18 cellular contexts compared by ENCODE assay signal in genomic region chr17:17020821-17021193, GRCh38. TPM values are rescaled to one million over a fixed set of nuclear protein-coding genes. Genes with fewer than 3 reads are reported as not detected.
A peak's percentile ranks its signal among the peaks of the same experiment; 100 is the strongest.
DNase-seq lines count a peak whose midpoint lies in the region; FAIRE-seq and TF ChIP-seq lines count a peak whose summit lies in the region.
"Had no signal": no experiment of that assay in that cellular context is flagged by ENCODE, and none has a peak within 500 bp of the region (broad histone marks: within the 10 kb centered on the region; RNA-seq: fewer than 3 reads in every experiment).

No MANE protein-coding gene starts in this region.

- peaks cover 8% of the 10 kb centered on the region for H3K36me3 Mint-ChIP-seq in Caco-2 (ENCODE audit: insufficient read depth, unreplicated experiment)
- no peaks in the 10 kb centered on the region for H3K36me3 Mint-ChIP-seq in astrocyte (ENCODE audit: low read depth, unreplicated experiment)
- no peaks in the 10 kb centered on the region for H3K36me3 Mint-ChIP-seq in progenitor cell of endocrine pancreas (ENCODE audit: insufficient read depth)
- H3K36me3 Mint-ChIP-seq: naive thymus-derived CD8-positive, alpha-beta T cell had no signal

- H3K27me3 Mint-ChIP-seq in Caco-2 (ENCODE audit: insufficient read depth, unreplicated experiment) (no peaks in the 10 kb centered on the region), astrocyte (ENCODE audit: low read depth, unreplicated experiment) (no peaks in the 10 kb centered on the region), progenitor cell of endocrine pancreas (no peaks in the 10 kb centered on the region)
- H3K27me3 Mint-ChIP-seq: naive thymus-derived CD8-positive, alpha-beta T cell had no signal

- CTCF ChIA-PET in Caco-2 (lab: Charles Lee), result interaction anchor here (0.6 to 1.6 kb wide), 4 partner anchors 9 to 21 kb away, joined by 3 to 10 read pairs (median 6); partner anchors contain the start of gene MPRIP

- TF ChIP-seq CTCF in Caco-2 (IDR thresholded peaks at IDR 0.05; ENCODE audit: insufficient read depth in 1 of 2, low read depth in 1 of 2, low read length in 1 of 2, severe bottlenecking in 1 of 2, unreplicated experiment in 1 of 2) (no peak), astrocyte (IDR thresholded peaks at IDR 0.05; ENCODE audit: insufficient read depth, low read depth, low read length) (no peak), kidney (IDR thresholded peaks at IDR 0.05; ENCODE audit: borderline replicate concordance, extremely low read depth, insufficient read depth) (no peak), spleen (IDR thresholded peaks at IDR 0.05 in 8 of 11, conservative IDR thresholded peaks at IDR 0.05 in 3 of 11) (no peak), progenitor cell of endocrine pancreas (IDR thresholded peaks at IDR 0.05; ENCODE audit: unreplicated experiment) (no peak)

- peaks cover 56% of the 10 kb centered on the region for H3K4me1 ChIP-seq in Caco-2
- peaks cover 13% of the 10 kb centered on the region for H3K4me1 ChIP-seq in astrocyte (ENCODE audit: insufficient read depth, low read length)
- H3K4me1 ChIP-seq in kidney (ENCODE audit: control insufficient read depth in 1 of 2, insufficient read depth in 1 of 2, low read depth in 1 of 2, low read length in 2 of 2), result peaks cover 0 to 14% of the 10 kb centered on the region in 2 donors
- H3K4me1 ChIP-seq in spleen, result peaks cover 0 to 38% (median 10%) of the 10 kb centered on the region in 6 donors

- H3K4me1 Mint-ChIP-seq in Caco-2 (ENCODE audit: low read depth, unreplicated experiment) (peaks cover 57% of the 10 kb centered on the region), astrocyte (ENCODE audit: low read depth, unreplicated experiment) (peaks cover 5% of the 10 kb centered on the region), progenitor cell of endocrine pancreas (ENCODE audit: low read depth) (peaks cover 17% of the 10 kb centered on the region)

- no TSS peak for BruUV-seq in Caco-2 (replicated peaks; lab: Mats Ljungman, UMichigan)

- H3K27ac Mint-ChIP-seq in Caco-2 (ENCODE audit: unreplicated experiment) (peak overlapping the region; percentile 94), astrocyte (ENCODE audit: unreplicated experiment) (no peak overlapping the region), progenitor cell of endocrine pancreas (no peak overlapping the region)
- H3K27ac Mint-ChIP-seq: naive thymus-derived CD8-positive, alpha-beta T cell had no signal

- H4K20me1 ChIP-seq in astrocyte (ENCODE audit: insufficient read depth, low read length), result no peaks in the 10 kb centered on the region

- POLR2A ChIA-PET in Caco-2 (lab: Charles Lee), result interaction anchor here (0.6 to 2.3 kb wide), 3 partner anchors 21 to 78 kb away, joined by 5 to 22 read pairs (median 6); partner anchors contain the start of gene MPRIP

- H3K4me3 ChIP-seq in Caco-2 (ENCODE audit: low read depth, low read length) (no peak overlapping the region), astrocyte (ENCODE audit: insufficient read depth, low read depth, low read length) (no peak overlapping the region), kidney (ENCODE audit: low read length in 2 of 2) (no peak overlapping the region), spleen (no peak overlapping the region)

- DNase-seq in Caco-2 (no peak), astrocyte (ENCODE audit: low read depth) (no peak), kidney (peak; percentile 48), spleen (peak; percentile 29), midbrain (lab: John Stamatoyannopoulos, UW) (no peak), progenitor cell of endocrine pancreas (ENCODE audit: low spot score, unreplicated experiment) (no peak), NCI-H446 treated with DMSO at 0.1 percent for 48 hours (lab: John Stamatoyannopoulos, UW) (no peak)
- no peak for DNase-seq in activated naive CD4-positive, alpha-beta T cell (lab: John Stamatoyannopoulos, UW)
- DNase-seq: COR-L47; NCI-H1048; NCI-H774; stimulated activated CD4-positive, alpha-beta T cell treated with anti-CD3 and anti-CD28 coated beads, Interleukin-2, amount 100 ng/mL, for 48 hours had no signal

- no peaks in the 10 kb centered on the region for H3K9me3 ChIP-seq in Caco-2
- no peaks in the 10 kb centered on the region for H3K9me3 ChIP-seq in astrocyte (ENCODE audit: insufficient read depth, low read depth, low read length)
- no peaks in the 10 kb centered on the region for H3K9me3 ChIP-seq in kidney (ENCODE audit: control insufficient read depth in 1 of 2, low read length in 2 of 2)
- H3K9me3 ChIP-seq in spleen, result no peaks in the 10 kb centered on the region

- H3K4me2 ChIP-seq in astrocyte (ENCODE audit: low read length), result peak overlapping the region; percentile 57

- FAIRE-seq in astrocyte (lab: Jason Lieb, UNC) (no peak), kidney (lab: Jason Lieb, UNC) (no peak)
- FAIRE-seq: GM12891 had no signal

- peak overlapping the region; percentile 57 for H3K27ac ChIP-seq in astrocyte (ENCODE audit: low read depth, low read length)
- peak overlapping the region in 1 of 2 donors; percentile 41 for H3K27ac ChIP-seq in kidney (ENCODE audit: low read depth in 2 of 2, low read length in 2 of 2)
- peak overlapping the region in 7 of 8 donors; percentile 36 to 74 (median 67) for H3K27ac ChIP-seq in spleen
- H3K27ac ChIP-seq: VCaP had no signal

- no peaks in the 10 kb centered on the region for H3K27me3 ChIP-seq in Caco-2 (replicated peaks; ENCODE audit: control insufficient read depth, insufficient read depth, low read length)
- H3K27me3 ChIP-seq in astrocyte (ENCODE audit: insufficient read depth, low read length), result no peaks in the 10 kb centered on the region
- H3K27me3 ChIP-seq in spleen (replicated peaks in 1 of 7), result no peaks in the 10 kb centered on the region

- peak overlapping the region; percentile 40 for H2AFZ ChIP-seq in astrocyte (ENCODE audit: low read depth, low read length)

- H3K9me3 Mint-ChIP-seq in Caco-2 (ENCODE audit: unreplicated experiment), result no peaks in the 10 kb centered on the region
- H3K9me3 Mint-ChIP-seq in astrocyte (ENCODE audit: unreplicated experiment), result no peaks in the 10 kb centered on the region
- H3K9me3 Mint-ChIP-seq in progenitor cell of endocrine pancreas (ENCODE audit: low read depth), result no peaks in the 10 kb centered on the region
- H3K9me3 Mint-ChIP-seq: naive thymus-derived CD8-positive, alpha-beta T cell had no signal

- H3K4me3 Mint-ChIP-seq in Caco-2 (ENCODE audit: unreplicated experiment) (peak overlapping the region; percentile 51), astrocyte (ENCODE audit: unreplicated experiment) (no peak overlapping the region), progenitor cell of endocrine pancreas (ENCODE audit: low read depth) (no peak overlapping the region)
- H3K4me3 Mint-ChIP-seq: naive thymus-derived CD8-positive, alpha-beta T cell had no signal

- WGBS in spleen, 5 donors, result 90 to 97% (median 94%) methylated on average over 5 to 8 of the region's 8 CpGs

- H3K36me3 ChIP-seq in Caco-2 (ENCODE audit: control insufficient read depth, insufficient read depth, low read length), result no peaks in the 10 kb centered on the region
- H3K36me3 ChIP-seq in astrocyte (ENCODE audit: insufficient read depth, low read length), result no peaks in the 10 kb centered on the region
- H3K36me3 ChIP-seq in kidney (ENCODE audit: control insufficient read depth in 1 of 2, insufficient read depth in 2 of 2, low read length in 2 of 2), result no peaks in the 10 kb centered on the region
- no peaks in the 10 kb centered on the region for H3K36me3 ChIP-seq in spleen

- no peak for TF ChIP-seq POLR2A in spleen (IDR thresholded peaks at IDR 0.05)

- intact Hi-C loops in Caco-2 (cut with micrococcal nuclease; ENCODE audit: unreplicated experiment) (no loop called here), kidney (cut with DNase I) (no loop called here), spleen (cut with DNase I; ENCODE audit: low total_unique reads) (no loop called here)

- no peaks in the 10 kb centered on the region for H3K79me2 ChIP-seq in astrocyte (ENCODE audit: insufficient read depth, low read length)

- H3K9ac ChIP-seq in astrocyte (ENCODE audit: low read length) (peak overlapping the region; percentile 46), kidney (ENCODE audit: low read length in 2 of 2) (no peak overlapping the region)

RNA-seq across cellular contexts. Expression of gene MPRIP, which starts 21.4 kb away (rescaled TPM):
- 284 and 311 TPM in 2 replicates for total RNA-seq in Caco-2 (2022)
- total RNA-seq in astrocyte, result 163 and 176 TPM in 2 replicates
- 250 TPM for total RNA-seq in kidney
- polyA plus RNA-seq in kidney (ENCODE audit: insufficient read depth, low read depth, low replicate concordance), result 120 TPM
- total RNA-seq in spleen, result 100 to 1,000 TPM; 120 to 309 (median 197) TPM
- polyA plus RNA-seq in spleen, result 100 to 1,000 TPM in 1 of 3 donors, 10 to 100 TPM in 2; 52.3 to 114 (median 83.0) TPM
- total RNA-seq in progenitor cell of endocrine pancreas, result 180 and 195 TPM in 2 replicates

RNA-seq across cellular contexts. Expression of gene TNFRSF13B, which starts 48.9 kb away (rescaled TPM):
- total RNA-seq in Caco-2 (2022), result not detected in 2 replicates
- not detected in 2 replicates for total RNA-seq in astrocyte
- total RNA-seq in kidney, result 1.4 TPM
- not detected for polyA plus RNA-seq in kidney (ENCODE audit: insufficient read depth, low read depth, low replicate concordance)
- 10 to 100 TPM; 25.1 to 52.1 (median 40.4) TPM for total RNA-seq in spleen
- 100 to 1,000 TPM in 2 of 3 donors, 10 to 100 TPM in 1; 65.9 to 142 (median 119) TPM for polyA plus RNA-seq in spleen
- not detected in 2 replicates for total RNA-seq in progenitor cell of endocrine pancreas
- total RNA-seq: aorta, G401, kidney epithelial cell had no signal
- polyA plus RNA-seq: aorta; naive thymus-derived CD8-positive, alpha-beta T cell had no signal

Comparison
In these comparisons a context has a peak if more than half of its experiments do, and no peak if none do; other contexts are left out.
1. DNase-seq: peak in kidney (single experiment) and spleen (single experiment); none in Caco-2 (0 of 2), astrocyte (single experiment), midbrain (single experiment), progenitor cell of endocrine pancreas (single experiment), NCI-H446 treated with DMSO at 0.1 percent for 48 hours (single experiment) and activated naive CD4-positive, alpha-beta T cell (0 of 4).
2. RNA of gene TNFRSF13B, which starts 48.9 kb away (total RNA-seq): 25.1 to 52.1 TPM in spleen; 1.4 TPM in kidney (single experiment), not detected in Caco-2, not detected in astrocyte and not detected in progenitor cell of endocrine pancreas; every median in the first group is over 10 times any median in the second.